1 cellular context compared by ENCODE assay signal in the genomic region with DNA sequence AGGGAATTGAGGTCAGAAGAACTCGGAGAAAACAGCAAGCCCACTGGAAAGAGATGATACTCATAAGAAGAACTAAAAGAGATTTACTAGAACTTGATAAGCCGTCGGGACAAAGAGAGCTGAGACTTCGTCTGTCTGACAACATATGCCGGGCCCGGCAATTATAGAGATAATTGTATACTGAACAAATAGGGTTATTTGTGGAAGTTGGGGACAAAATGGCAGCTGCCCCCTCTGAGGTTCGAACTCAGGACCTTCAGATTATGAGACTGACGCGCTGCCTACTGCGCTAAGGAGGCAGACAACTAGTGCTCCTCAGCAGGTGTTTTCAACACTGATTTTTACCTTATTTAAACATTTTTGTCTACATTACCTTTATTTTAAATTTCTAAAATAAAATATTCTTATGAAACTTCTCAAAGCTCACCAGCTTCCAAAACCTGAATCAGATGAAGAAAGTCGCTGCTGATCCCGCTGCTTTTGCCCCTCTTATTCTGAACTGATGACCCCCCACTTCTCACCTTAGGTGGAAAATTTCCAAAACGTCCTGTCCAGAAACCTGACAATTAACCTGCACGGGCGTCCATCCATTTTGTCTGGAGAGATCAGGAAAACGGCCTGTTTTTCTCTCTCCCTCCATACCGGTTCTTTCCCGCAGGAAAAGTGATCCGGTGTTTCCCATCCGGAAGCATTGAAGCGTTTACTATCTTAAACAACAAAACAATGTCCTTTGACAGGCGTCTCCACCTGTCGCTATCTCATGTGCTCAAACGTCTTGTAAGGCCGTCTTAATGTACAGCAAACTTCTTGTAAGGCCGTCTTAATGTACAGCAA.
TF ChIP-seq lines count a peak whose summit lies in the region.

No MANE protein-coding gene starts in this region.

TF ChIP-seq in HepG2, 621 proteins besides CTCF, POLR2A, EP300 and RAD21 (continued from another document and continues in another):
- TF ChIP-seq, protein P1, sequence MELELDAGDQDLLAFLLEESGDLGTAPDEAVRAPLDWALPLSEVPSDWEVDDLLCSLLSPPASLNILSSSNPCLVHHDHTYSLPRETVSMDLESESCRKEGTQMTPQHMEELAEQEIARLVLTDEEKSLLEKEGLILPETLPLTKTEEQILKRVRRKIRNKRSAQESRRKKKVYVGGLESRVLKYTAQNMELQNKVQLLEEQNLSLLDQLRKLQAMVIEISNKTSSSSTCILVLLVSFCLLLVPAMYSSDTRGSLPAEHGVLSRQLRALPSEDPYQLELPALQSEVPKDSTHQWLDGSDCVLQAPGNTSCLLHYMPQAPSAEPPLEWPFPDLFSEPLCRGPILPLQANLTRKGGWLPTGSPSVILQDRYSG (CRISPR knock-in tag; IDR thresholded peaks at IDR 0.05): no peak
- TF ChIP-seq, protein P2, sequence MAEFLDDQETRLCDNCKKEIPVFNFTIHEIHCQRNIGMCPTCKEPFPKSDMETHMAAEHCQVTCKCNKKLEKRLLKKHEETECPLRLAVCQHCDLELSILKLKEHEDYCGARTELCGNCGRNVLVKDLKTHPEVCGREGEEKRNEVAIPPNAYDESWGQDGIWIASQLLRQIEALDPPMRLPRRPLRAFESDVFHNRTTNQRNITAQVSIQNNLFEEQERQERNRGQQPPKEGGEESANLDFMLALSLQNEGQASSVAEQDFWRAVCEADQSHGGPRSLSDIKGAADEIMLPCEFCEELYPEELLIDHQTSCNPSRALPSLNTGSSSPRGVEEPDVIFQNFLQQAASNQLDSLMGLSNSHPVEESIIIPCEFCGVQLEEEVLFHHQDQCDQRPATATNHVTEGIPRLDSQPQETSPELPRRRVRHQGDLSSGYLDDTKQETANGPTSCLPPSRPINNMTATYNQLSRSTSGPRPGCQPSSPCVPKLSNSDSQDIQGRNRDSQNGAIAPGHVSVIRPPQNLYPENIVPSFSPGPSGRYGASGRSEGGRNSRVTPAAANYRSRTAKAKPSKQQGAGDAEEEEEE (CRISPR knock-in tag; IDR thresholded peaks at IDR 0.05; ENCODE audit: borderline replicate concordance): no peak
- TF ChIP-seq PLSCR1 (CRISPR knock-in tag; IDR thresholded peaks at IDR 0.05; ENCODE audit: borderline replicate concordance): no peak
- TF ChIP-seq GTF2F1 (IDR thresholded peaks at IDR 0.05; ENCODE audit: low read length): no peak
- TF ChIP-seq GTF3A (CRISPR knock-in tag; conservative IDR thresholded peaks at IDR 0.05): no peak; the same call in 1 of the 2 replicates
- no peak for TF ChIP-seq MTF2 (CRISPR knock-in tag; IDR thresholded peaks at IDR 0.05; ENCODE audit: borderline replicate concordance)
- TF ChIP-seq JARID2 (CRISPR knock-in tag; IDR thresholded peaks at IDR 0.05; ENCODE audit: insufficient replicate concordance): no peak
- peak; percentile 61; the same call in 1 of the 2 replicates for TF ChIP-seq BRCA1 (CRISPR knock-in tag; IDR thresholded peaks at IDR 0.05)
- no peak for TF ChIP-seq ZNF883 (CRISPR knock-in tag; IDR thresholded peaks at IDR 0.05; ENCODE audit: not compliant biosample characterization)
- TF ChIP-seq ZNF777 (CRISPR knock-in tag; IDR thresholded peaks at IDR 0.05): peak; percentile 68
- TF ChIP-seq CBX1 (IDR thresholded peaks at IDR 0.05; ENCODE audit: low read depth): no peak
- TF ChIP-seq, protein P3, sequence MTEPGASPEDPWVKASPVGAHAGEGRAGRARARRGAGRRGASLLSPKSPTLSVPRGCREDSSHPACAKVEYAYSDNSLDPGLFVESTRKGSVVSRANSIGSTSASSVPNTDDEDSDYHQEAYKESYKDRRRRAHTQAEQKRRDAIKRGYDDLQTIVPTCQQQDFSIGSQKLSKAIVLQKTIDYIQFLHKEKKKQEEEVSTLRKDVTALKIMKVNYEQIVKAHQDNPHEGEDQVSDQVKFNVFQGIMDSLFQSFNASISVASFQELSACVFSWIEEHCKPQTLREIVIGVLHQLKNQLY (CRISPR knock-in tag; IDR thresholded peaks at IDR 0.05): no peak
- TF ChIP-seq, protein P4, sequence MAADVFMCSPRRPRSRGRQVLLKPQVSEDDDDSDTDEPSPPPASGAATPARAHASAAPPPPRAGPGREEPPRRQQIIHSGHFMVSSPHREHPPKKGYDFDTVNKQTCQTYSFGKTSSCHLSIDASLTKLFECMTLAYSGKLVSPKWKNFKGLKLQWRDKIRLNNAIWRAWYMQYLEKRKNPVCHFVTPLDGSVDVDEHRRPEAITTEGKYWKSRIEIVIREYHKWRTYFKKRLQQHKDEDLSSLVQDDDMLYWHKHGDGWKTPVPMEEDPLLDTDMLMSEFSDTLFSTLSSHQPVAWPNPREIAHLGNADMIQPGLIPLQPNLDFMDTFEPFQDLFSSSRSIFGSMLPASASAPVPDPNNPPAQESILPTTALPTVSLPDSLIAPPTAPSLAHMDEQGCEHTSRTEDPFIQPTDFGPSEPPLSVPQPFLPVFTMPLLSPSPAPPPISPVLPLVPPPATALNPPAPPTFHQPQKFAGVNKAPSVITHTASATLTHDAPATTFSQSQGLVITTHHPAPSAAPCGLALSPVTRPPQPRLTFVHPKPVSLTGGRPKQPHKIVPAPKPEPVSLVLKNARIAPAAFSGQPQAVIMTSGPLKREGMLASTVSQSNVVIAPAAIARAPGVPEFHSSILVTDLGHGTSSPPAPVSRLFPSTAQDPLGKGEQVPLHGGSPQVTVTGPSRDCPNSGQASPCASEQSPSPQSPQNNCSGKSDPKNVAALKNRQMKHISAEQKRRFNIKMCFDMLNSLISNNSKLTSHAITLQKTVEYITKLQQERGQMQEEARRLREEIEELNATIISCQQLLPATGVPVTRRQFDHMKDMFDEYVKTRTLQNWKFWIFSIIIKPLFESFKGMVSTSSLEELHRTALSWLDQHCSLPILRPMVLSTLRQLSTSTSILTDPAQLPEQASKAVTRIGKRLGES (CRISPR knock-in tag; IDR thresholded peaks at IDR 0.05; ENCODE audit: borderline replicate concordance): no peak; the same call in 1 of the 2 replicates
- no peak for TF ChIP-seq ZNF7 (CRISPR knock-in tag; IDR thresholded peaks at IDR 0.05)
- TF ChIP-seq CEBPB (IDR thresholded peaks at IDR 0.05; ENCODE audit: borderline replicate concordance, low read depth, low read length): no peak
- TF ChIP-seq KDM2A (CRISPR knock-in tag; IDR thresholded peaks at IDR 0.05; ENCODE audit: borderline replicate concordance, low read depth): peak; percentile 66
- no peak for TF ChIP-seq HNRNPUL1 (IDR thresholded peaks at IDR 0.05; ENCODE audit: low read depth, low read length)
- TF ChIP-seq, protein P5, sequence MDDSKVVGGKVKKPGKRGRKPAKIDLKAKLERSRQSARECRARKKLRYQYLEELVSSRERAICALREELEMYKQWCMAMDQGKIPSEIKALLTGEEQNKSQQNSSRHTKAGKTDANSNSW (CRISPR knock-in tag; IDR thresholded peaks at IDR 0.05; ENCODE audit: borderline replicate concordance): no peak
- TF ChIP-seq ZNF660 (CRISPR knock-in tag; IDR thresholded peaks at IDR 0.05; ENCODE audit: borderline replicate concordance, low read depth): no peak
- TF ChIP-seq, protein P6, sequence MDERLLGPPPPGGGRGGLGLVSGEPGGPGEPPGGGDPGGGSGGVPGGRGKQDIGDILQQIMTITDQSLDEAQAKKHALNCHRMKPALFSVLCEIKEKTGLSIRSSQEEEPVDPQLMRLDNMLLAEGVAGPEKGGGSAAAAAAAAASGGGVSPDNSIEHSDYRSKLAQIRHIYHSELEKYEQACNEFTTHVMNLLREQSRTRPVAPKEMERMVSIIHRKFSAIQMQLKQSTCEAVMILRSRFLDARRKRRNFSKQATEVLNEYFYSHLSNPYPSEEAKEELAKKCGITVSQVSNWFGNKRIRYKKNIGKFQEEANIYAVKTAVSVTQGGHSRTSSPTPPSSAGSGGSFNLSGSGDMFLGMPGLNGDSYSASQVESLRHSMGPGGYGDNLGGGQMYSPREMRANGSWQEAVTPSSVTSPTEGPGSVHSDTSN (CRISPR knock-in tag; IDR thresholded peaks at IDR 0.05): no peak
- TF ChIP-seq ZC3H13 (CRISPR knock-in tag; IDR thresholded peaks at IDR 0.05): no peak
- TF ChIP-seq ZNF83 (CRISPR knock-in tag; IDR thresholded peaks at IDR 0.05; ENCODE audit: borderline replicate concordance): no peak
- TF ChIP-seq ARNTL (CRISPR knock-in tag; IDR thresholded peaks at IDR 0.05): no peak; the same call in 1 of the 2 replicates
- no peak for TF ChIP-seq NBN (conservative IDR thresholded peaks at IDR 0.05)
- no peak for TF ChIP-seq HOMEZ (CRISPR knock-in tag; IDR thresholded peaks at IDR 0.05; ENCODE audit: low read depth)
- no peak for TF ChIP-seq NFE2L2 (IDR thresholded peaks at IDR 0.05; ENCODE audit: low read length)
- TF ChIP-seq BRD4 (CRISPR knock-in tag; IDR thresholded peaks at IDR 0.05): no peak
- TF ChIP-seq YEATS4 (CRISPR knock-in tag; IDR thresholded peaks at IDR 0.05; ENCODE audit: borderline replicate concordance): peak; percentile 40
- TF ChIP-seq PPARG (CRISPR knock-in tag; conservative IDR thresholded peaks at IDR 0.05): peak; percentile 66
- TF ChIP-seq ZNF782 (CRISPR knock-in tag; IDR thresholded peaks at IDR 0.05; ENCODE audit: borderline replicate concordance): peak; percentile 61; the same call in 1 of the 2 replicates
- TF ChIP-seq RFX1 (IDR thresholded peaks at IDR 0.05): no peak
- TF ChIP-seq MBD4 (IDR thresholded peaks at IDR 0.05; ENCODE audit: borderline replicate concordance, low read length): no peak
- no peak for TF ChIP-seq GPBP1L1 (CRISPR knock-in tag; IDR thresholded peaks at IDR 0.05)
- TF ChIP-seq ZNF224 (CRISPR knock-in tag; IDR thresholded peaks at IDR 0.05): no peak
- TF ChIP-seq, protein P7, sequence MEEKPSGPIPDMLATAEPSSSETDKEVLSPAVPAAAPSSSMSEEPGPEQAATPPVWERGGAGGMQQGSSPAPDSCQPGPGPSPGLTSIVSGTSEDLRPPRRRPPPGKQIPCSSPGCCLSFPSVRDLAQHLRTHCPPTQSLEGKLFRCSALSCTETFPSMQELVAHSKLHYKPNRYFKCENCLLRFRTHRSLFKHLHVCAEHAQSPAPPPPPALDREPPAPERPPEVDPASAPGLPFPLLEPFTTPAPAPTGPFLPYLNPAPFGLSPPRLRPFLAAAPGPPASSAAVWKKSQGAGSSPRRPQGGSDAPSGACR (CRISPR knock-in tag; IDR thresholded peaks at IDR 0.05): no peak
- no peak for TF ChIP-seq NR2F1 (CRISPR knock-in tag; IDR thresholded peaks at IDR 0.05)
- TF ChIP-seq DZIP1 (CRISPR knock-in tag; IDR thresholded peaks at IDR 0.05): no peak
- no peak for TF ChIP-seq NONO (IDR thresholded peaks at IDR 0.05)
- TF ChIP-seq NONO (CRISPR knock-in tag; conservative IDR thresholded peaks at IDR 0.05): peak; percentile 65
- no peak; the same call in 1 of the 2 replicates for TF ChIP-seq ZNF230 (CRISPR knock-in tag; IDR thresholded peaks at IDR 0.05)
- 0 out of 2 replicates have a peak, but pooled peaks have one; percentile 85 for TF ChIP-seq SMYD3 (CRISPR knock-in tag; IDR thresholded peaks at IDR 0.05)
- TF ChIP-seq ZNF615 (CRISPR knock-in tag; IDR thresholded peaks at IDR 0.05; ENCODE audit: borderline replicate concordance): peak; percentile 32; the same call in 1 of the 2 replicates
- peak; percentile 99 for TF ChIP-seq ZNF24 (IDR thresholded peaks at IDR 0.05)
